9 cellular contexts compared by ENCODE assay signal in genomic region chr7:150321788-150322113, GRCh38. TPM values are rescaled to one million over a fixed set of nuclear protein-coding genes. Genes with fewer than 3 reads are reported as not detected.
DNase-seq lines count a peak whose midpoint lies in the region; ATAC-seq lines count a peak whose summit lies in the region.
"Had no signal": no experiment of that assay in that cellular context is flagged by ENCODE, and none has a peak within 500 bp of the region (broad histone marks: within the 10 kb centered on the region; RNA-seq: fewer than 3 reads in every experiment).

No MANE protein-coding gene starts in this region.

- peak overlapping the region; percentile 89 for H3K4me3 ChIP-seq in SK-N-MC

- H3K9ac ChIP-seq in SK-N-MC (ENCODE audit: insufficient read length) = no peak overlapping the region

- H3K9me3 Mint-ChIP-seq in activated CD8-positive, alpha-beta memory T cell treated with anti-CD3 and anti-CD28 coated beads, Interleukin-2, amount 10 ng/mL, durations not matched to agents 7 days and 5 days (ENCODE audit: low read depth) = no peaks in the 10 kb centered on the region
- H3K9me3 Mint-ChIP-seq in stimulated activated memory B cell treated with anti-CD40 and anti-IgM and Interleukin-4, amounts not matched to agents 10 μg/mL and 1 μg/mL and 100 μg/mL, for 72 hours = no peaks in the 10 kb centered on the region

- peaks cover 14% of the 10 kb centered on the region for H3K36me3 Mint-ChIP-seq in activated CD8-positive, alpha-beta memory T cell treated with anti-CD3 and anti-CD28 coated beads, Interleukin-2, amount 10 ng/mL, durations not matched to agents 7 days and 5 days
- H3K36me3 Mint-ChIP-seq in stimulated activated memory B cell treated with anti-CD40 and anti-IgM and Interleukin-4, amounts not matched to agents 10 μg/mL and 1 μg/mL and 100 μg/mL, for 72 hours = peaks cover 18% of the 10 kb centered on the region

- peak overlapping the region; percentile 80 for H3K4me3 Mint-ChIP-seq in activated CD8-positive, alpha-beta memory T cell treated with anti-CD3 and anti-CD28 coated beads, Interleukin-2, amount 10 ng/mL, durations not matched to agents 7 days and 5 days
- peak overlapping the region; percentile 97 for H3K4me3 Mint-ChIP-seq in stimulated activated memory B cell treated with anti-CD40 and anti-IgM and Interleukin-4, amounts not matched to agents 10 μg/mL and 1 μg/mL and 100 μg/mL, for 72 hours

- no peak for DNase-seq in activated CD8-positive, alpha-beta memory T cell treated with anti-CD3 and anti-CD28 coated beads, Interleukin-2, amount 10 ng/mL, durations not matched to agents 7 days and 5 days
- DNase-seq in activated CD8-positive, alpha-beta memory T cell treated with anti-CD3 and anti-CD28 coated beads, Interleukin-2, amount 50 U/mL, for 4 hours = no peak
- DNase-seq in SK-N-MC (ENCODE audit: low read depth, low spot score) = no peak
- DNase-seq in epithelial cell of prostate (ENCODE audit: low read depth, low spot score) = no peak
- DNase-seq in COLO668 (lab: John Stamatoyannopoulos, UW; ENCODE audit: unreplicated experiment) = no peak
- no peak for DNase-seq in NCI-H2227 (lab: John Stamatoyannopoulos, UW; ENCODE audit: unreplicated experiment)
- DNase-seq in SHP77 treated with DMSO at 0.1 percent for 48 hours (lab: John Stamatoyannopoulos, UW) = no peak

- H3K27me3 Mint-ChIP-seq in activated CD8-positive, alpha-beta memory T cell treated with anti-CD3 and anti-CD28 coated beads, Interleukin-2, amount 10 ng/mL, durations not matched to agents 7 days and 5 days = no peaks in the 10 kb centered on the region
- H3K27me3 Mint-ChIP-seq in stimulated activated memory B cell treated with anti-CD40 and anti-IgM and Interleukin-4, amounts not matched to agents 10 μg/mL and 1 μg/mL and 100 μg/mL, for 72 hours = no peaks in the 10 kb centered on the region

- H3K27ac ChIP-seq in SK-N-MC (no peak overlapping the region), epithelial cell of prostate (peak overlapping the region; percentile 81)

- H3K27ac Mint-ChIP-seq in activated CD8-positive, alpha-beta memory T cell treated with anti-CD3 and anti-CD28 coated beads, Interleukin-2, amount 10 ng/mL, durations not matched to agents 7 days and 5 days = peak overlapping the region; percentile 100
- peak overlapping the region; percentile 99 for H3K27ac Mint-ChIP-seq in stimulated activated memory B cell treated with anti-CD40 and anti-IgM and Interleukin-4, amounts not matched to agents 10 μg/mL and 1 μg/mL and 100 μg/mL, for 72 hours

- CTCF ChIA-PET in activated CD8-positive, alpha-beta memory T cell treated with anti-CD3 and anti-CD28 coated beads, Interleukin-2, amount 10 ng/mL, durations not matched to agents 7 days and 5 days (lab: Charles Lee) = interaction anchor here (1.3 to 2.7 kb wide), 3 partner anchors 9 to 84 kb away, joined by 3 to 10 read pairs (median 3); a partner anchor contains a TSS

- H3K9me3 ChIP-seq in SK-N-MC (ENCODE audit: low read depth, low read length) = no peaks in the 10 kb centered on the region

- H3K4me1 Mint-ChIP-seq in activated CD8-positive, alpha-beta memory T cell treated with anti-CD3 and anti-CD28 coated beads, Interleukin-2, amount 10 ng/mL, durations not matched to agents 7 days and 5 days = peaks cover 45% of the 10 kb centered on the region
- H3K4me1 Mint-ChIP-seq in stimulated activated memory B cell treated with anti-CD40 and anti-IgM and Interleukin-4, amounts not matched to agents 10 μg/mL and 1 μg/mL and 100 μg/mL, for 72 hours = peaks cover 45% of the 10 kb centered on the region

- H3K36me3 ChIP-seq in SK-N-MC (ENCODE audit: insufficient read depth, low read length) = peaks cover 19% of the 10 kb centered on the region

- ATAC-seq in activated CD8-positive, alpha-beta memory T cell treated with anti-CD3 and anti-CD28 coated beads, Interleukin-2, amount 10 ng/mL, durations not matched to agents 7 days and 5 days = no peak
- ATAC-seq in stimulated activated memory B cell treated with anti-CD40 and anti-IgM and Interleukin-4, amounts not matched to agents 10 μg/mL and 1 μg/mL and 100 μg/mL, for 72 hours = no peak

RNA-seq across cellular contexts. Expression of gene LRRC61, which starts 1.4 kb away (rescaled TPM):
- 10 to 100 TPM; 24.7 to 25.3 TPM for total RNA-seq in activated CD8-positive, alpha-beta memory T cell treated with anti-CD3 and anti-CD28 coated beads, Interleukin-2, amount 10 ng/mL, durations not matched to agents 7 days and 5 days
- total RNA-seq: endothelial cell of umbilical vein had no signal

RNA-seq across cellular contexts. Expression of gene ACTR3C, which starts 1.6 kb away (rescaled TPM):
- total RNA-seq in activated CD8-positive, alpha-beta memory T cell treated with anti-CD3 and anti-CD28 coated beads, Interleukin-2, amount 10 ng/mL, durations not matched to agents 7 days and 5 days = 1 to 10 TPM; 4.0 to 4.8 TPM
- total RNA-seq: endothelial cell of umbilical vein had no signal

RNA-seq across cellular contexts. Expression of gene RARRES2, which starts 19.7 kb away (rescaled TPM):
- total RNA-seq in activated CD8-positive, alpha-beta memory T cell treated with anti-CD3 and anti-CD28 coated beads, Interleukin-2, amount 10 ng/mL, durations not matched to agents 7 days and 5 days = not detected
- total RNA-seq: endothelial cell of umbilical vein had no signal

RNA-seq across cellular contexts. Expression of gene REPIN1, which starts 46.9 kb away (rescaled TPM):
- total RNA-seq in activated CD8-positive, alpha-beta memory T cell treated with anti-CD3 and anti-CD28 coated beads, Interleukin-2, amount 10 ng/mL, durations not matched to agents 7 days and 5 days = 10 to 100 TPM; 51.4 to 55.5 TPM

RNA-seq across cellular contexts. Expression of gene ZNF775, which starts 57.4 kb away (rescaled TPM):
- total RNA-seq in activated CD8-positive, alpha-beta memory T cell treated with anti-CD3 and anti-CD28 coated beads, Interleukin-2, amount 10 ng/mL, durations not matched to agents 7 days and 5 days = 1 to 10 TPM; 7.5 to 8.4 TPM
